Comparison of ENCODE assay signal across 8 cellular contexts in the genomic region with DNA sequence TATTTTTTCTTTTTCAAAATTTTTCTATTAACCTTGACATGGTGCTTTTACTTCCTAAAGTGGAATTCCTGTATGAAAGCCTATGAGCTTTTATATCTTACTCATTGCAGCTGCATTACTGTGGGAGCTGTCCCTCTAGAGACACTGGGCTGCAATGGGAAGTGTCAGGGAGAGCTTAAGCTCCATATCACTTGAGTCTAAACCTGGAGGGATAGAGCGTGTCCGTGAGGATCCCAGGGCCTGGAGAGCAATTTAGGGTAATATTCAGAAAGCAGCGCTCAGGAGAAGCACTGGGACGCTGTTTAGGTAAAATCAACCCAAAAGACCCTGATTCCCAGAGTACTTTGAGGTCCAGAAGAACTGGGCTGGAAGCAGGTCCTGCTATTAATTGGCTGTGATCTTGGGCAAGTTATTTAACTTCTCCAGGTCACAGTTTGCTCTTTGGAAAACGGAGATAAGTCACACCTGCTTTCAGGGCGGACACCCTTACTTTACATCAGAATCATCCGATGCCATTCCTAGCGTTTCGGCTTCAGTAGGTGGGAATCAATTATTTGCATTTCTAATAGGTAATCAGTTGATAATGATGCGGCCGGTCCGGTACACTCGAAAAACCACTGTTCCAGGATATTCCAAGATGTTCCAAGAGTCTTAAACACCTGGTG. TPM values are rescaled to one million over a fixed set of nuclear protein-coding genes. Genes with fewer than 3 reads are reported as not detected.
DNase-seq lines count a peak whose midpoint lies in the region; ATAC-seq and TF ChIP-seq lines count a peak whose summit lies in the region.

No MANE protein-coding gene starts in this region.

- peak overlapping the region; percentile 78 for H3K4me3 Mint-ChIP-seq in natural killer cell treated with Interleukin-12 subunit alpha and Interleukin-12 subunit beta and Interleukin-15 and Interleukin-18, amount 100 ng/mL, for 72 hours

- H2AFZ ChIP-seq in IMR-90 (replicated peaks; ENCODE audit: low read length, poor library complexity) = peak overlapping the region; percentile 98

- no peak overlapping the region for H2BK20ac ChIP-seq in IMR-90 (ENCODE audit: low read depth, low read length)

- H2AK5ac ChIP-seq in IMR-90 (ENCODE audit: low read depth, low read length) = no peak overlapping the region

- no peaks in the 10 kb centered on the region for H3K27me3 ChIP-seq in BLaER1 treated with 17β-estradiol and CSF1 and Interleukin-3, amounts not matched to agents 10 nM and 100 nM
- no peaks in the 10 kb centered on the region for H3K27me3 ChIP-seq in IMR-90 (ENCODE audit: control insufficient read depth, insufficient read depth, low read length)

- H3K4me1 ChIP-seq in BLaER1 treated with 17β-estradiol and CSF1 and Interleukin-3, amounts not matched to agents 10 nM and 100 nM = peaks cover 18 to 38% (median 34%) of the 10 kb centered on the region in 10 experiments
- peaks cover 5% of the 10 kb centered on the region for H3K4me1 ChIP-seq in IMR-90 (ENCODE audit: control insufficient read depth, insufficient read depth, low read length)

- H3K4me3 ChIP-seq in BLaER1 treated with 17β-estradiol and CSF1 and Interleukin-3, amounts not matched to agents 10 nM and 100 nM = peak overlapping the region; percentile 67 to 88 (median 76); a peak in 19 of 20 replicates
- H3K4me3 ChIP-seq in IMR-90 (ENCODE audit: insufficient read depth, low read depth, low read length) = peak overlapping the region; percentile 40

- H3K79me1 ChIP-seq in IMR-90 (ENCODE audit: low read depth in 1 of 2, low read length in 2 of 2) = peaks cover 12 to 28% of the 10 kb centered on the region in 2 experiments

- no peak overlapping the region; the same call in 1 of the 2 replicates for H4K91ac ChIP-seq in IMR-90 (ENCODE audit: insufficient read depth, low read depth, low read length)

- intact Hi-C loops in IMR-90 (cut with micrococcal nuclease) = no loop called here

- peak overlapping the region; percentile 65 to 83 for H3K27ac Mint-ChIP-seq in natural killer cell treated with Interleukin-12 subunit alpha and Interleukin-12 subunit beta and Interleukin-15 and Interleukin-18, amount 100 ng/mL, for 72 hours

- H3K9me3 Mint-ChIP-seq in natural killer cell treated with Interleukin-12 subunit alpha and Interleukin-12 subunit beta and Interleukin-15 and Interleukin-18, amount 100 ng/mL, for 72 hours = no peaks in the 10 kb centered on the region

- H3K9ac ChIP-seq in BLaER1 treated with 17β-estradiol and CSF1 and Interleukin-3, amounts not matched to agents 10 nM and 100 nM = peak overlapping the region in 9 of 11 experiments; percentile 29 to 85 (median 82); a peak in 9 of 22 replicates
- peak overlapping the region; percentile 56; the same call in 1 of the 2 replicates for H3K9ac ChIP-seq in IMR-90 (ENCODE audit: low read depth, low read length)

- H3K4me1 Mint-ChIP-seq in natural killer cell treated with Interleukin-12 subunit alpha and Interleukin-12 subunit beta and Interleukin-15 and Interleukin-18, amount 100 ng/mL, for 72 hours (ENCODE audit: low read depth in 2 of 2) = peaks cover 11 to 17% of the 10 kb centered on the region in 2 donors

- peaks cover 0 to 6% (median 0%) of the 10 kb centered on the region in 11 experiments; a peak in 1 of 22 replicates for H3K9me3 ChIP-seq in BLaER1 treated with 17β-estradiol and CSF1 and Interleukin-3, amounts not matched to agents 10 nM and 100 nM (replicated peaks in 1 of 11)
- H3K9me3 ChIP-seq in IMR-90 (ENCODE audit: control insufficient read depth, insufficient read depth, low read length) = no peaks in the 10 kb centered on the region

- TF ChIP-seq RAD21 in IMR-90 (IDR thresholded peaks at IDR 0.05; ENCODE audit: low read length) = no peak

- no peaks in the 10 kb centered on the region for H4K20me1 ChIP-seq in BLaER1 treated with 17β-estradiol and CSF1 and Interleukin-3, amounts not matched to agents 10 nM and 100 nM
- H4K20me1 ChIP-seq in IMR-90 (ENCODE audit: insufficient read depth, low read length) = no peaks in the 10 kb centered on the region

- peak overlapping the region; percentile 37 to 85; a peak in 2 of 4 replicates for H4K8ac ChIP-seq in IMR-90 (ENCODE audit: low read depth in 2 of 2, low read length in 2 of 2)

- no peak overlapping the region for H3K18ac ChIP-seq in IMR-90 (ENCODE audit: low read depth, low read length)

- 0 out of 2 replicates have a peak overlapping the region, but pooled peaks have one; percentile 34 for H3K4ac ChIP-seq in IMR-90 (ENCODE audit: low read depth, low read length)

- BruUV-seq in IMR-90 (replicated peaks; lab: Mats Ljungman, UMichigan) = no TSS peak

- H4K5ac ChIP-seq in IMR-90 (ENCODE audit: low read depth, low read length) = no peak overlapping the region

- H3K4me2 ChIP-seq in BLaER1 treated with 17β-estradiol and CSF1 and Interleukin-3, amounts not matched to agents 10 nM and 100 nM = peak overlapping the region; percentile 83 to 96 (median 86)
- H3K4me2 ChIP-seq in IMR-90 (ENCODE audit: low read depth, low read length) = peak overlapping the region; percentile 91

- no peak overlapping the region for H2BK5ac ChIP-seq in IMR-90 (ENCODE audit: low read depth, low read length, poor library complexity, severe bottlenecking)

- 0 out of 2 replicates have a peak overlapping the region, but pooled peaks have one; percentile 25 for H3K23ac ChIP-seq in IMR-90 (ENCODE audit: low read depth, low read length)

- peaks cover 8 to 35% (median 16%) of the 10 kb centered on the region in 11 experiments; a peak in 19 of 22 replicates for H3K36me3 ChIP-seq in BLaER1 treated with 17β-estradiol and CSF1 and Interleukin-3, amounts not matched to agents 10 nM and 100 nM
- H3K36me3 ChIP-seq in IMR-90 (ENCODE audit: control insufficient read depth, insufficient read depth, low read length) = peaks cover 8% of the 10 kb centered on the region

- POLR2A ChIA-PET in IMR-90 (lab: Charles Lee; ENCODE audit: unreplicated experiment) = interaction anchor here (0.5 kb wide), 1 partner anchor 62 kb away, joined by 3 read pairs; no protein-coding TSS in a partner anchor
- POLR2A ChIA-PET in HEK293T (lab: Yijun Ruan, JAX) = interaction anchor here (0.6 to 3.6 kb wide), 15 partner anchors 8 to 201 kb away, joined by 3 to 22 read pairs (median 4); partner anchors contain the start of genes CEP250, CPNE1, RBM12 and RBM39

- no peak overlapping the region for H2BK15ac ChIP-seq in IMR-90 (ENCODE audit: low read depth, low read length)

- peak overlapping the region; percentile 46; the same call in 1 of the 2 replicates for H3K14ac ChIP-seq in IMR-90 (replicated peaks; ENCODE audit: low read depth, low read length)

- DNase-seq in IMR-90 = no peak
- peak; percentile 20 for DNase-seq in cerebellar cortex (ENCODE audit: low spot score)
- no peak for DNase-seq in natural killer cell treated with Interleukin-12 subunit alpha and Interleukin-12 subunit beta and Interleukin-15 and Interleukin-18, amount 100 ng/mL, for 72 hours (ENCODE audit: low spot score)
- DNase-seq in HEK293T (ENCODE audit: extremely low spot score) = no peak
- no peak for DNase-seq in amniotic stem cell (lab: John Stamatoyannopoulos, UW)

- no peak for TF ChIP-seq POLR2A in IMR-90 (IDR thresholded peaks at IDR 0.05; ENCODE audit: low read depth, low read length)

- no peak for TF ChIP-seq CTCF in IMR-90 (conservative IDR thresholded peaks at IDR 0.05; ENCODE audit: low read depth, low read length)

- H3K9me1 ChIP-seq in IMR-90 (ENCODE audit: insufficient read depth, low read length) = peaks cover 13% of the 10 kb centered on the region

- H3K36me3 Mint-ChIP-seq in natural killer cell treated with Interleukin-12 subunit alpha and Interleukin-12 subunit beta and Interleukin-15 and Interleukin-18, amount 100 ng/mL, for 72 hours = no peaks in the 10 kb centered on the region

- dilution Hi-C loops in IMR-90 (cut with HindIII; ENCODE audit: low sequenced_read_pairs, unreplicated experiment) = no loop called here

- H3K56ac ChIP-seq in IMR-90 (ENCODE audit: extremely low read depth, insufficient read depth, low read length) = no peak overlapping the region

- in situ Hi-C loops in IMR-90 (cut with MboI; ENCODE audit: low sequenced_read_pairs) = no loop called here

- no peak overlapping the region; a peak in 1 of 22 replicates for H3K27ac ChIP-seq in BLaER1 treated with 17β-estradiol and CSF1 and Interleukin-3, amounts not matched to agents 10 nM and 100 nM
- H3K27ac ChIP-seq in IMR-90 (ENCODE audit: insufficient read depth, low read length) = no peak overlapping the region

- WGBS in IMR-90 (ENCODE audit: extremely low coverage in 2 of 2, insufficient read length in 1 of 2), 2 experiments = no CpG with 5 or more reads among the region's 13 CpGs

- no peak overlapping the region for H2AK9ac ChIP-seq in IMR-90 (replicated peaks; ENCODE audit: low read depth, low read length, poor library complexity)

- H3K27me3 Mint-ChIP-seq in natural killer cell treated with Interleukin-12 subunit alpha and Interleukin-12 subunit beta and Interleukin-15 and Interleukin-18, amount 100 ng/mL, for 72 hours = no peaks in the 10 kb centered on the region

- CTCF ChIA-PET in IMR-90 (lab: Yijun Ruan, JAX) = interaction anchor here (0.9 kb wide), 1 partner anchor 11 kb away, joined by 4 read pairs; no protein-coding TSS in a partner anchor
- CTCF ChIA-PET in HEK293T (lab: Yijun Ruan, JAX) = interaction anchor here (0.6 to 1.4 kb wide), 2 partner anchors 27 to 78 kb away, joined by 3 read pairs; no protein-coding TSS in a partner anchor

- no peak overlapping the region for H2BK120ac ChIP-seq in IMR-90 (ENCODE audit: low read depth, low read length)

- ATAC-seq in IMR-90 (ENCODE audit: low read depth) = no peak
- ATAC-seq in natural killer cell treated with Interleukin-12 subunit alpha and Interleukin-12 subunit beta and Interleukin-15 and Interleukin-18, amount 100 ng/mL, for 72 hours = no peak
- ATAC-seq in GM19463 (IDR thresholded peaks at IDR 0.05; ENCODE audit: unreplicated experiment) = no peak
- ATAC-seq in HG03045 (IDR thresholded peaks at IDR 0.05; ENCODE audit: unreplicated experiment) = no peak

TF ChIP-seq in IMR-90, 13 proteins besides CTCF, POLR2A, EP300 and RAD21 (continues in another document):
- no peak for TF ChIP-seq NFE2L2 (IDR thresholded peaks at IDR 0.05; ENCODE audit: low read depth, low read length)

TF ChIP-seq in HEK293T, 16 proteins besides CTCF, POLR2A, EP300 and RAD21 (continues in another document):
- TF ChIP-seq L3MBTL2 (conservative IDR thresholded peaks at IDR 0.05) (no peak), ZNF384 (IDR thresholded peaks at IDR 0.05) (no peak)

RNA-seq across cellular contexts. Expression of gene ERGIC3, which starts 0.6 kb away (rescaled TPM):
- total RNA-seq in IMR-90 (2012; rRNA removed) = 438 and 487 TPM in 2 replicates
- polyA plus RNA-seq in IMR-90 (2012; rRNA removed) = 434 and 437 TPM in 2 replicates
- 372 and 430 TPM in 2 replicates for polyA plus RNA-seq in IMR-90 (2012; cell fraction: cytosol; rRNA removed)
- 321 and 334 TPM in 2 replicates for polyA plus RNA-seq in IMR-90 (2012; cell fraction: nucleus; rRNA removed; ENCODE audit: low replicate concordance)
- total RNA-seq in natural killer cell treated with Interleukin-12 subunit alpha and Interleukin-12 subunit beta and Interleukin-15 and Interleukin-18, amount 100 ng/mL, for 72 hours = 100 to 1,000 TPM; 129 to 164 TPM

RNA-seq across cellular contexts. Expression of gene C20orf173, which starts 11.8 kb away (rescaled TPM):
- total RNA-seq in IMR-90 (2012; rRNA removed) = not detected in 2 replicates
- polyA plus RNA-seq in IMR-90 (2012; rRNA removed) = not detected in 2 replicates
- not detected in 2 replicates for polyA plus RNA-seq in IMR-90 (2012; cell fraction: cytosol; rRNA removed)
- not detected in 2 replicates for polyA plus RNA-seq in IMR-90 (2012; cell fraction: nucleus; rRNA removed; ENCODE audit: low replicate concordance)
- not detected for total RNA-seq in natural killer cell treated with Interleukin-12 subunit alpha and Interleukin-12 subunit beta and Interleukin-15 and Interleukin-18, amount 100 ng/mL, for 72 hours
